ENCODE assay signal across 11 cellular contexts in the genomic region with DNA sequence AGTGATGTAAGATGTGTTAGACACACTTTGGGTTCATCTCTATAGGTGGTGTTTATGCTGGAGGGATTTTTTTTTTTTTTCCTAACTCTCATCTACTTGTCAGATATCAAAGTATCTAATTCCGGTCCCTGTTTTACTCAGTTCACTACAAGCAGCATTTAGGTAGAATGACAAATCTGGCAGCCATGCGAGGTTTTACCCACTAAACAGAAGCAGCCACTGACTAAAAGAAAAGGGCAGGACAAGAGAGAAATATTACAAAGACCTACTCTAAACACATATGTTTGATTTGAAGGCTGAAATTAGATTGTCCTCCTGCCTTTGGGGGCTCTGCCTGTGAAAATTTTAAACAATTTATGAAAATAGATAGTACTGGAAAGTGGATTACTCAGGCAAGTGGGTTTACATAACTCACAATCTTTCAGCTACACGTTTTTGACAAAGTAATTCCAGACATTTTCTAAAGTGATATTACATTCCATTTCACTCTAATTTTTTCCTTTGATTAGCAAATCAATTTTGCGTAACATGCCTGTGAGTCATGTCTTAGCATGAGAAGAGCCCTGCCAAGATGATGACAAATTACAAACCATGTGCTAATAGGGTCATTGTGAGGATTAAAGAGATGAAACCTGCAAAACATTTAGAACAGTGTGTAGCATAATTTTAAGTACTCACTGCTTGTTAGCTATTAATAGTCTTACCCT.
DNase-seq lines count a peak whose midpoint lies in the region; ATAC-seq and TF ChIP-seq lines count a peak whose summit lies in the region.
"Had no signal": no experiment of that assay in that cellular context is flagged by ENCODE, and none has a peak within 500 bp of the region (broad histone marks: within the 10 kb centered on the region; RNA-seq: fewer than 3 reads in every experiment).

No MANE protein-coding gene starts in this region.

- H3K4me3 Mint-ChIP-seq in Calu3 (ENCODE audit: low read depth, unreplicated experiment) = no peak overlapping the region

- H3K36me3 Mint-ChIP-seq in Calu3 (ENCODE audit: insufficient read depth, unreplicated experiment) = peaks cover 5% of the 10 kb centered on the region

- intact Hi-C loops in Calu3 (cut with micrococcal nuclease; ENCODE audit: unreplicated experiment) = no loop called here

- peak overlapping the region; percentile 61 for H3K4me2 ChIP-seq in osteoblast (ENCODE audit: insufficient read depth, low read length)
- H3K4me2 ChIP-seq: KMS-11 had no signal

- no peaks in the 10 kb centered on the region for H3K9me3 ChIP-seq in osteoblast (ENCODE audit: low read depth, low read length)
- H3K9me3 ChIP-seq: sigmoid colon had no signal

- no peaks in the 10 kb centered on the region for H3K79me2 ChIP-seq in osteoblast (ENCODE audit: insufficient read depth, low read length)

- no TSS peak for BruUV-seq in Calu3 (replicated peaks; lab: Mats Ljungman, UMichigan)

- H3K27me3 ChIP-seq in osteoblast (ENCODE audit: insufficient read depth, low read length) = no peaks in the 10 kb centered on the region
- H3K27me3 ChIP-seq: sigmoid colon had no signal

- peaks cover under 1% of the 10 kb centered on the region for H3K9me3 Mint-ChIP-seq in Calu3 (ENCODE audit: low read depth, unreplicated experiment)

- no peak overlapping the region for H3K4me3 ChIP-seq in osteoblast (ENCODE audit: insufficient read depth, low read length)
- H3K4me3 ChIP-seq: sigmoid colon had no signal

- H2AFZ ChIP-seq in osteoblast (ENCODE audit: low read length) = peak overlapping the region; percentile 54

- no peak for TF ChIP-seq CTCF in Calu3 (IDR thresholded peaks at IDR 0.05; ENCODE audit: unreplicated experiment)
- no peak for TF ChIP-seq CTCF in osteoblast (IDR thresholded peaks at IDR 0.05; ENCODE audit: extremely low read depth, low read depth, low read length)

- H3K27ac Mint-ChIP-seq in Calu3 (ENCODE audit: unreplicated experiment) = peak overlapping the region; percentile 78

- H3K27me3 Mint-ChIP-seq in Calu3 (ENCODE audit: unreplicated experiment) = no peaks in the 10 kb centered on the region

- CTCF ChIA-PET in Calu3 (lab: Charles Lee) = interaction anchor here (0.7 to 1.3 kb wide), 4 partner anchors 8 to 152 kb away, joined by 3 to 4 read pairs (median 3); no protein-coding TSS in a partner anchor

- H4K20me1 ChIP-seq in osteoblast (ENCODE audit: insufficient read depth, low read length) = no peaks in the 10 kb centered on the region

- peaks cover 15% of the 10 kb centered on the region for H3K4me1 ChIP-seq in osteoblast (ENCODE audit: insufficient read depth, low read length)

- H3K36me3 ChIP-seq in osteoblast (ENCODE audit: insufficient read depth, low read length) = no peaks in the 10 kb centered on the region
- H3K36me3 ChIP-seq: sigmoid colon had no signal

- DNase-seq in Calu3 (peak; percentile 45), NCI-H82 (lab: John Stamatoyannopoulos, UW) (peak; percentile 13), dermis blood vessel endothelial cell (peak; percentile 49), osteoblast (ENCODE audit: insufficient read length, low spot score, missing footprints) (peak; percentile 42), RPMI8226 (no peak), anterior cingulate cortex (lab: John Stamatoyannopoulos, UW) (no peak)
- DNase-seq: sigmoid colon, T-helper 9 cell had no signal

- ATAC-seq in GM21528 (IDR thresholded peaks at IDR 0.05; ENCODE audit: low FRiP score, unreplicated experiment) (no peak), HG02884 (IDR thresholded peaks at IDR 0.05; ENCODE audit: unreplicated experiment) (no peak)

- H3K4me1 Mint-ChIP-seq in Calu3 (ENCODE audit: low read depth, unreplicated experiment) = peaks cover 25% of the 10 kb centered on the region

- peak overlapping the region; percentile 73 for H3K27ac ChIP-seq in osteoblast (ENCODE audit: low read depth, low read length)
- H3K27ac ChIP-seq: KMS-11 had no signal

Comparison
In these comparisons a context has a peak if more than half of its experiments do, and no peak if none do; other contexts are left out.
1. DNase-seq: peak in Calu3 (single experiment), NCI-H82 (single experiment), dermis blood vessel endothelial cell (single experiment) and osteoblast (single experiment); none in RPMI8226 (single experiment) and anterior cingulate cortex (0 of 58).